29 cellular contexts compared by ENCODE assay signal in genomic region chr1:16028237-16029002, GRCh38. TPM values are rescaled to one million over a fixed set of nuclear protein-coding genes. Genes with fewer than 3 reads are reported as not detected.
A peak's percentile ranks its signal among the peaks of the same experiment; 100 is the strongest.
DNase-seq lines count a peak whose midpoint lies in the region; ATAC-seq lines count a peak whose summit lies in the region.
"Had no signal": no experiment of that assay in that cellular context is flagged by ENCODE, and none has a peak within 500 bp of the region (broad histone marks: within the 10 kb centered on the region; RNA-seq: fewer than 3 reads in every experiment).

No MANE protein-coding gene starts in this region.

- H3K4me1 Mint-ChIP-seq in T-helper 17 cell, result peaks cover 5% of the 10 kb centered on the region
- H3K4me1 Mint-ChIP-seq in memory B cell, result peaks cover 5% of the 10 kb centered on the region
- H3K4me1 Mint-ChIP-seq: CD8-positive, alpha-beta memory T cell had no signal

- peaks cover 35% of the 10 kb centered on the region for H3K27me3 Mint-ChIP-seq in T-helper 17 cell
- peaks cover 23% of the 10 kb centered on the region for H3K27me3 Mint-ChIP-seq in memory B cell

- H3K9me3 Mint-ChIP-seq in memory B cell, result no peaks in the 10 kb centered on the region
- H3K9me3 Mint-ChIP-seq: CD8-positive, alpha-beta memory T cell had no signal

- DNase-seq in DMS53 (lab: John Stamatoyannopoulos, UW) (peak; percentile 24), DMS53 treated with DMSO at 0.1 percent for 48 hours (lab: John Stamatoyannopoulos, UW; ENCODE audit: unreplicated experiment) (no peak), T-helper 17 cell (no peak), memory B cell (ENCODE audit: low spot score in 2 of 2) (no peak), DMS153 treated with DMSO at 0.1 percent for 48 hours (lab: John Stamatoyannopoulos, UW; ENCODE audit: unreplicated experiment) (no peak)
- DNase-seq in stimulated activated naive CD4-positive, alpha-beta T cell treated with Interleukin-2 at 50 U/mL for 16 hours (lab: John Stamatoyannopoulos, UW), result no peak
- DNase-seq: CD8-positive, alpha-beta memory T cell; GOT3; KBM-7; MV-4-11; NCI-H1105; NCI-H1436 treated with DMSO at 0.1 percent for 48 hours; NCI-H1930; NCI-H2107; NCI-H524; NCI-H748 treated with DMSO at 0.1 percent for 48 hours; NK-92 treated with Interleukin-12 subunit alpha and Interleukin-12 subunit beta, amount 100 ng/mL, for 24 hours; PC-9; RPMI8226; SHP77 treated with DMSO at 0.1 percent for 48 hours had no signal

- no peak for ATAC-seq in T-helper 17 cell
- ATAC-seq in memory B cell (ENCODE audit: low read depth), result no peak
- ATAC-seq in GM18498 (IDR thresholded peaks at IDR 0.05; ENCODE audit: unreplicated experiment), result no peak
- ATAC-seq in HG02884 (IDR thresholded peaks at IDR 0.05; ENCODE audit: unreplicated experiment), result no peak
- ATAC-seq: HepG2 had no signal

- no peaks in the 10 kb centered on the region for H3K9me3 ChIP-seq in T-helper 17 cell (ENCODE audit: control insufficient read depth, low read length, poor library complexity, severe bottlenecking)

- H3K27ac Mint-ChIP-seq in T-helper 17 cell (no peak overlapping the region), memory B cell (no peak overlapping the region)
- H3K27ac Mint-ChIP-seq: B cell; CD8-positive, alpha-beta memory T cell had no signal

- H3K36me3 Mint-ChIP-seq in T-helper 17 cell (ENCODE audit: low read depth) (no peaks in the 10 kb centered on the region), memory B cell (no peaks in the 10 kb centered on the region)
- H3K36me3 Mint-ChIP-seq: CD8-positive, alpha-beta memory T cell had no signal

- H3K4me3 Mint-ChIP-seq in T-helper 17 cell (peak overlapping the region; percentile 58), memory B cell (peak overlapping the region; percentile 24)

RNA-seq across cellular contexts. Expression of gene CLCNKA, which starts 6.6 kb away (rescaled TPM):
- total RNA-seq in T-helper 17 cell, result not detected
- total RNA-seq: B cell; CD8-positive, alpha-beta memory T cell; Daoy; HepG2; HT1080; LHCN-M2; MCF 10A had no signal

RNA-seq across cellular contexts. Expression of gene HSPB7, which starts 10.6 kb away (rescaled TPM):
- total RNA-seq in T-helper 17 cell, result not detected
- total RNA-seq: B cell; CD8-positive, alpha-beta memory T cell; HepG2; HT1080; MCF 10A; PC-9 had no signal

RNA-seq across cellular contexts. Expression of gene CLCNKB, which starts 15.2 kb away (rescaled TPM):
- total RNA-seq in T-helper 17 cell, result not detected
- total RNA-seq: B cell; CD8-positive, alpha-beta memory T cell; HepG2; HT1080; LHCN-M2; MCF 10A had no signal

RNA-seq across cellular contexts. Expression of gene SRARP, which starts 24.4 kb away (rescaled TPM):
- not detected for total RNA-seq in T-helper 17 cell
- total RNA-seq: B cell; CD8-positive, alpha-beta memory T cell; Daoy; G401; HT1080; LHCN-M2; MCF 10A; PC-9 had no signal

RNA-seq across cellular contexts. Expression of gene FAM131C, which starts 45.0 kb away (rescaled TPM):
- total RNA-seq in T-helper 17 cell, result not detected
- total RNA-seq: HepG2, MCF 10A had no signal
